12 cellular contexts compared by ENCODE assay signal in the genomic region with DNA sequence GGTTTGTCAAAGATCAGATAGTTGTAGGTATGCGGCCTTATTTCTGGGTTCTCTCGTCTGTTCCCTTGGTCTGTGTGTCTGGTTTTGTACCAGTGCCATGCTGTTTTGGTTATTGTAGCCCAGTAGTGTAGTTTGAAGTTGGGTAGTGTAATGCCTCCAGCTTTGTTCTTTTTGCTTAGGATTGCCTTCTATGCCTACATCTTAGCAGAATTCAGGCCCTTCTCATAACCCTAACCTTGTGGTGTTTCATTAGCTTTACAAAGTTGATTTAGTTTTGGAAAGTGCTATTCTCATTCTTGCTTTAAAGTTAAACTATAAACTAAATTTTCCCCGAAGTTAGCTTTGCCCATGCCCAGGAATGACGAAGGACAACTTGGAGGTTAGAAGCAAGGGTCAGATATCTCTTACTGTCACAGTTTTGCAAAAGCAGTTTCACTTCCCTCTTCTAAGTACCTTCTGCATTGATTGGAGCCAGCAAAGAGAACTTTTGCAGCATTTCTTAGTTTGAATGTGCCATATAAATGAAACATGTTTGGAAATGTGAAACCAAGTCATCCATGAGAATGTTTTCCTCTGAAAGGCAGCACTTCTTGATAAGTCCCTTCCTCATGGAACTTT.
DNase-seq lines count a peak whose midpoint lies in the region; ATAC-seq and TF ChIP-seq lines count a peak whose summit lies in the region.
"Had no signal": no experiment of that assay in that cellular context is flagged by ENCODE, and none has a peak within 500 bp of the region (broad histone marks: within the 10 kb centered on the region; RNA-seq: fewer than 3 reads in every experiment).

No MANE protein-coding gene starts in this region.

- no peaks in the 10 kb centered on the region for H3K9me3 ChIP-seq in left lung
- H3K9me3 ChIP-seq in testis, result no peaks in the 10 kb centered on the region

- H3K27me3 ChIP-seq in left lung, result no peaks in the 10 kb centered on the region
- no peaks in the 10 kb centered on the region for H3K27me3 ChIP-seq in testis

- no peak overlapping the region for H3K27ac ChIP-seq in left lung
- no peak overlapping the region for H3K27ac ChIP-seq in testis
- H3K27ac ChIP-seq: epithelial cell of prostate, psoas muscle had no signal

- TF ChIP-seq POLR2A in testis (IDR thresholded peaks at IDR 0.05), result no peak

- TF ChIP-seq CTCF in left lung (IDR thresholded peaks at IDR 0.05) (no peak), testis (IDR thresholded peaks at IDR 0.05) (no peak)

- intact Hi-C loops in left lung (cut with DNase I), result no loop called here
- intact Hi-C loops in testis (cut with DNase I; ENCODE audit: low total_unique reads), result no loop called here

- DNase-seq in left lung (no peak), AG08396 (ENCODE audit: low spot score) (no peak), DMS153 treated with DMSO at 0.1 percent for 48 hours (lab: John Stamatoyannopoulos, UW; ENCODE audit: unreplicated experiment) (no peak), testis (no peak)
- DNase-seq in stimulated activated naive CD8-positive, alpha-beta T cell treated with anti-CD3 and anti-CD28 coated beads, Interleukin-15, Interleukin-2, amounts not matched to agents 100 U/mL and 50 U/mL, for 24 hours, result no peak
- DNase-seq: kidney, psoas muscle, T-helper 9 cell had no signal

- WGBS in testis, 2 donors, result 87 to 91% methylated on average over 4 of the region's 4 CpGs

- H3K4me3 ChIP-seq in left lung (no peak overlapping the region), testis (no peak overlapping the region)
- H3K4me3 ChIP-seq: psoas muscle had no signal

- ATAC-seq in GM18868 (IDR thresholded peaks at IDR 0.05; ENCODE audit: unreplicated experiment), result peak; percentile 90
- peak; percentile 69 for ATAC-seq in GM21737 (IDR thresholded peaks at IDR 0.05; ENCODE audit: unreplicated experiment)
- peak; percentile 87 for ATAC-seq in HG03457 (IDR thresholded peaks at IDR 0.05; ENCODE audit: unreplicated experiment)
- peak; percentile 33 for ATAC-seq in left lung
- no peak for ATAC-seq in stimulated activated naive CD8-positive, alpha-beta T cell treated with anti-CD3 and anti-CD28 coated beads, Interleukin-15, Interleukin-2, amounts not matched to agents 100 U/mL and 50 U/mL, for 24 hours
- ATAC-seq: psoas muscle had no signal

- H3K4me1 ChIP-seq in left lung (no peaks in the 10 kb centered on the region), testis (peaks cover 25% of the 10 kb centered on the region)
- H3K4me1 ChIP-seq: psoas muscle had no signal

- no peaks in the 10 kb centered on the region for H3K36me3 ChIP-seq in left lung
- no peaks in the 10 kb centered on the region for H3K36me3 ChIP-seq in testis (ENCODE audit: low read depth, missing control alignments)
